15 cellular contexts compared by ENCODE assay signal in the genomic region with DNA sequence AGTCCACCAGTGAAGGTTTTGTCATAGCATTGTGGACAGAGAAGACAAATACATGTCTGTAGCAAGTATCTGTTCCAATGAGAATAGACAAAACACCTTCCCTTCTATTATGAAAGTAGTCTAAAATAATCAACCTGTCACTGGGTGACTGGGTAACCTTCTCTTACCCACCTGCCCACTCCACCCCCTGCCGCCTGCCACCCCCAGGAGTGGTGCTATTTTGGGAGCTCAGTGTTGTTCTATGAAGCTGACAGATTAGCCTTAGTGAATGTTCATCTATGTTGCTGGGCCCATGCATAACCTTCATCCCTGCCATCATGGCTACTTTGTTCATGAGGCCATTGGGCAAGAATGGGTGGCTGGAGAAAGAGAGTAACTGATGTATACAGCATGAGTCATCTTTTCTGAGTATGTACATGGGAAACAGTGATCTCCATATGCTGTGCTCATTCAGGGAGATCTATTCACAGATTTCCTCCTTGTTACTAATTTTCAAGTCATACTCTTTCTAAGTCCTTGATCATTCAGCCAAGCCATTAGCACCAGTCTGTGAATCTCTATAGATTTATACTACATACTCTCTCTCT. TPM values are rescaled to one million over a fixed set of nuclear protein-coding genes. Genes with fewer than 3 reads are reported as not detected.
DNase-seq lines count a peak whose midpoint lies in the region; ATAC-seq and TF ChIP-seq lines count a peak whose summit lies in the region.
"Had no signal": no experiment of that assay in that cellular context is flagged by ENCODE, and none has a peak within 500 bp of the region (broad histone marks: within the 10 kb centered on the region; RNA-seq: fewer than 3 reads in every experiment).

No MANE protein-coding gene starts in this region.

- TF ChIP-seq CTCF in epithelial cell of esophagus (IDR thresholded peaks at IDR 0.05; ENCODE audit: insufficient read depth, low read depth, low read length, missing control alignments), result no peak

- H3K27ac Mint-ChIP-seq in T-helper 2 cell treated with Interferon-gamma antibody and Interleukin-4, amounts not matched to agents 5 μg/mL and 100 μg/mL, for 36 hours, result no peak overlapping the region

- H3K4me1 Mint-ChIP-seq in T-helper 2 cell treated with Interferon-gamma antibody and Interleukin-4, amounts not matched to agents 5 μg/mL and 100 μg/mL, for 36 hours (ENCODE audit: low read depth), result no peaks in the 10 kb centered on the region

- no peaks in the 10 kb centered on the region for H3K9me3 Mint-ChIP-seq in T-helper 2 cell treated with Interferon-gamma antibody and Interleukin-4, amounts not matched to agents 5 μg/mL and 100 μg/mL, for 36 hours

- DNase-seq in Daoy (ENCODE audit: low read depth), result peak; percentile 13
- peak; percentile 23 for DNase-seq in RKO (ENCODE audit: low spot score)
- peak; percentile 81 for DNase-seq in epithelial cell of esophagus (ENCODE audit: low read depth)
- peak; percentile 15 for DNase-seq in kidney tubule cell (ENCODE audit: low spot score)
- no peak for DNase-seq in T-helper 2 cell treated with Interferon-gamma antibody and Interleukin-4, amounts not matched to agents 5 μg/mL and 100 μg/mL, for 36 hours (ENCODE audit: low spot score)
- DNase-seq: GDM1, GOT3, NCI-H1048, NCI-H1694 treated with DMSO at 0.1 percent for 48 hours, NCI-H524 had no signal

- no peaks in the 10 kb centered on the region for H3K27me3 Mint-ChIP-seq in T-helper 2 cell treated with Interferon-gamma antibody and Interleukin-4, amounts not matched to agents 5 μg/mL and 100 μg/mL, for 36 hours (ENCODE audit: low read depth)

- ATAC-seq in HG02981 (IDR thresholded peaks at IDR 0.05; ENCODE audit: unreplicated experiment), result no peak
- no peak for ATAC-seq in GM18517 (IDR thresholded peaks at IDR 0.05; ENCODE audit: unreplicated experiment)
- ATAC-seq: K562 had no signal

- H3K4me3 Mint-ChIP-seq in T-helper 2 cell treated with Interferon-gamma antibody and Interleukin-4, amounts not matched to agents 5 μg/mL and 100 μg/mL, for 36 hours, result no peak overlapping the region

- no peaks in the 10 kb centered on the region for H3K36me3 Mint-ChIP-seq in T-helper 2 cell treated with Interferon-gamma antibody and Interleukin-4, amounts not matched to agents 5 μg/mL and 100 μg/mL, for 36 hours (ENCODE audit: low read depth)

- H3K4me3 ChIP-seq in epithelial cell of esophagus (ENCODE audit: low read length), result no peak overlapping the region
- H3K4me3 ChIP-seq: BLaER1 treated with 17β-estradiol and CSF1 and Interleukin-3, amounts not matched to agents 10 nM and 100 nM; K562; SJSA1 had no signal

RNA-seq across cellular contexts. Expression of gene MARK1, which starts 24.8 kb away (rescaled TPM):
- total RNA-seq in Daoy (2014; rRNA removed; shearing (Covaris generic)), result 6.6 and 8.8 TPM in 2 replicates
- total RNA-seq: K562 had no signal
